In genomic region chr11:9613118-9613829, GRCh38 we compare ENCODE assay signal across 1 cellular context.
TF ChIP-seq lines count a peak whose summit lies in the region.

No MANE protein-coding gene starts in this region.

TF ChIP-seq in K562, 482 proteins besides CTCF, POLR2A, EP300 and RAD21 (continued from another document):
- TF ChIP-seq ETV6 (IDR thresholded peaks at IDR 0.05; ENCODE audit: borderline replicate concordance in 1 of 2, low read depth in 2 of 2, low read length in 1 of 2) = no peak
- no peak for TF ChIP-seq ETV6 (CRISPR knock-in tag; IDR thresholded peaks at IDR 0.05; ENCODE audit: borderline replicate concordance)
- peak; percentile 72 for TF ChIP-seq NBN (IDR thresholded peaks at IDR 0.05; ENCODE audit: low read depth)
- peak; percentile 66 for TF ChIP-seq L3MBTL2 (IDR thresholded peaks at IDR 0.05)
- no peak for TF ChIP-seq ZNF217 (CRISPR knock-in tag; IDR thresholded peaks at IDR 0.05)
- no peak for TF ChIP-seq HNRNPL (IDR thresholded peaks at IDR 0.05; ENCODE audit: low read depth, low read length)
- peak; percentile 33 for TF ChIP-seq PRDM10 (IDR thresholded peaks at IDR 0.05; ENCODE audit: partially characterized antibody)
